ENCODE assay signal across 20 cellular contexts in the genomic region with DNA sequence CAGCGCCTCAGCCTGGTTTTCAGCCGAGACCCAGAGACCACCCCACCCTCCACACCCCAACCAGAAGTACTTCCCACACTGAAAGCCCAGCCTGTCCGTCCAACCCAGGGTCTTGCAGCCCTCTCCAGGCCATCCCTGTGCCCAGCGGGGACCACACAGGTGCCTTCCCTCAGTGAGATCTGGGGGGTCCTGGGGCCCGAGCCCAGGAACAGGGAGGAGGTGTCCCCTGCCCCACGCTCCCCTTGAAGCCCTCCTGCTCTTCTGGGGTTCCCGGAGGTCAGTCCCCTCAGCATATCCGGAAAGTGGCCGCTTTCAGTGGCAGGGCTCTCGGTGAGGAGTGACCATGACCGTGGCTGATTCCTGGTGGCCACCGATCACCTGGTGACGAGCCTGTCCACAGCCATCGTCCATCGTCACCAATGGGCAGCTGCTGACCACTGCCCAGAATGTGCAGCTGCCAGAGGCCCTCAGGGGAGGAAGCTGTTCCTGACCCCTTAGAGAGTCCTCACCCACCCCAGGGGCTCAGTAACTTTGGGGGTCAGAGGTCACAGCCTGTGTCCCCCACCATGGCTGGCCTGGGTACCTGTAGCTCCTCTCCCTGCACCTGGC. TPM values are rescaled to one million over a fixed set of nuclear protein-coding genes. Genes with fewer than 3 reads are reported as not detected.
"Had no signal": no experiment of that assay in that cellular context is flagged by ENCODE, and none has a peak within 500 bp of the region (broad histone marks: within the 10 kb centered on the region; RNA-seq: fewer than 3 reads in every experiment).

No MANE protein-coding gene starts in this region.

- DNase-seq: activated CD4-positive, alpha-beta memory T cell treated with anti-CD3 and anti-CD28 coated beads, Interleukin-2, amount 10 ng/mL, durations not matched to agents 7 days and 5 days; activated CD4-positive, alpha-beta T cell treated with anti-CD3 and anti-CD28 coated beads for 36 hours; activated naive CD4-positive, alpha-beta T cell; activated naive CD8-positive, alpha-beta T cell treated with anti-CD3 and anti-CD28 coated beads, Interleukin-2, amount 10 ng/mL, durations not matched to agents 7 days and 5 days; brain microvascular endothelial cell; effector CD8-positive, alpha-beta T cell; mammary epithelial cell; naive B cell; right cardiac atrium; stimulated activated CD4-positive, alpha-beta T cell treated with anti-CD3 and anti-CD28 coated beads, Interleukin-4, amount 100 ng/mL, for 4 hours; T-helper 17 cell; upper lobe of right lung; WERI-Rb-1 had no signal

- H3K4me3 ChIP-seq: smooth muscle cell, suprapubic skin, upper lobe of right lung had no signal

- H3K4me3 Mint-ChIP-seq: activated CD4-positive, alpha-beta memory T cell treated with anti-CD3 and anti-CD28 coated beads, Interleukin-2, amount 10 ng/mL, durations not matched to agents 7 days and 5 days; activated CD4-positive, alpha-beta T cell treated with anti-CD3 and anti-CD28 coated beads for 36 hours; activated naive CD8-positive, alpha-beta T cell treated with anti-CD3 and anti-CD28 coated beads, Interleukin-2, amount 10 ng/mL, durations not matched to agents 7 days and 5 days; stimulated activated naive CD8-positive, alpha-beta T cell treated with anti-CD3 and anti-CD28 coated beads, Interleukin-15, Interleukin-2, amounts not matched to agents 100 ng/mL and 50 ng/mL, for 24 hours; T-helper 17 cell had no signal

- H3K27me3 ChIP-seq: brain microvascular endothelial cell, suprapubic skin, upper lobe of right lung had no signal

- H3K4me2 ChIP-seq: smooth muscle cell had no signal

- FAIRE-seq: frontal cortex, islet of Langerhans had no signal

- H3K27ac Mint-ChIP-seq: activated CD4-positive, alpha-beta memory T cell treated with anti-CD3 and anti-CD28 coated beads, Interleukin-2, amount 10 ng/mL, durations not matched to agents 7 days and 5 days; activated CD4-positive, alpha-beta T cell treated with anti-CD3 and anti-CD28 coated beads for 36 hours; activated naive CD8-positive, alpha-beta T cell treated with anti-CD3 and anti-CD28 coated beads, Interleukin-2, amount 10 ng/mL, durations not matched to agents 7 days and 5 days; stimulated activated naive CD8-positive, alpha-beta T cell treated with anti-CD3 and anti-CD28 coated beads, Interleukin-15, Interleukin-2, amounts not matched to agents 100 ng/mL and 50 ng/mL, for 24 hours had no signal

- H3K27ac ChIP-seq: brain microvascular endothelial cell, suprapubic skin, upper lobe of right lung, WERI-Rb-1 had no signal

- H3K4me1 Mint-ChIP-seq: activated CD4-positive, alpha-beta memory T cell treated with anti-CD3 and anti-CD28 coated beads, Interleukin-2, amount 10 ng/mL, durations not matched to agents 7 days and 5 days; activated CD4-positive, alpha-beta T cell treated with anti-CD3 and anti-CD28 coated beads for 36 hours; activated naive CD8-positive, alpha-beta T cell treated with anti-CD3 and anti-CD28 coated beads, Interleukin-2, amount 10 ng/mL, durations not matched to agents 7 days and 5 days had no signal

- H3K27me3 Mint-ChIP-seq: activated CD4-positive, alpha-beta memory T cell treated with anti-CD3 and anti-CD28 coated beads, Interleukin-2, amount 10 ng/mL, durations not matched to agents 7 days and 5 days; activated CD4-positive, alpha-beta T cell treated with anti-CD3 and anti-CD28 coated beads for 36 hours; activated naive CD8-positive, alpha-beta T cell treated with anti-CD3 and anti-CD28 coated beads, Interleukin-2, amount 10 ng/mL, durations not matched to agents 7 days and 5 days; stimulated activated naive CD8-positive, alpha-beta T cell treated with anti-CD3 and anti-CD28 coated beads, Interleukin-15, Interleukin-2, amounts not matched to agents 100 ng/mL and 50 ng/mL, for 24 hours; T-helper 17 cell had no signal

- ATAC-seq: activated CD4-positive, alpha-beta T cell treated with anti-CD3 and anti-CD28 coated beads for 36 hours; left lobe of liver; right cardiac atrium; T-helper 17 cell; upper lobe of right lung had no signal

- H3K9me3 ChIP-seq: suprapubic skin, upper lobe of right lung had no signal

RNA-seq across cellular contexts. Expression of a gene that starts 3.4 kb away (rescaled TPM):
- total RNA-seq: mononuclear cell had no signal
